10 cellular contexts compared by ENCODE assay signal in the genomic region with DNA sequence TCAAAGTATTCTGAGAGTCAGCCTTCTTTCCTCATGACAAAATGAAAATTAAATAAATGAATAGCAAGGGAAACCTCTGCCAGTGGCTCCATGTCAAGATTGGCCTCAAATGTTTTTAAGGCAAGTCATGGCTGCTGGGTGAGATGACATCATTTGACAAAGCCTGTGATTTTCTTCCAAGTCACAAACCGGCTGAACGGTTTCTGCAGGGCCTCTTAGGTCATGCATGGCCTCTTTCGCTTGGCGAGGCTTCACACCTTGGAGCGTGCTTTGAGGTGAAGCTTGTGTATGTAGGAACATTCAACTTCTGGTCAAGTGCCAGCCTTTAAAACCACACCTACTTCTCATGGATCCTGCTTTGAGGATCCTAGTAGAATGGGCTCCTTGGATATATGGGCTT.
DNase-seq lines count a peak whose midpoint lies in the region; ATAC-seq lines count a peak whose summit lies in the region.
"Had no signal": no experiment of that assay in that cellular context is flagged by ENCODE, and none has a peak within 500 bp of the region (broad histone marks: within the 10 kb centered on the region; RNA-seq: fewer than 3 reads in every experiment).

No MANE protein-coding gene starts in this region.

- DNase-seq in Daoy (ENCODE audit: low read depth) (peak; percentile 54), LHCN-M2 (ENCODE audit: low read depth) (peak; percentile 15), renal cortical epithelial cell (ENCODE audit: low read depth) (peak; percentile 34), SIG-M5 treated with dmso at 0.1 percent for 504 hours (lab: John Stamatoyannopoulos, UW; ENCODE audit: unreplicated experiment) (no peak)
- no peak for DNase-seq in stimulated activated CD4-positive, alpha-beta T cell treated with anti-CD3 and anti-CD28 coated beads, Interleukin-12 subunit alpha, Interleukin-12 subunit beta, amount 100 ng/mL, for 4 hours
- DNase-seq: dorsolateral prefrontal cortex, NCI-H1436, SHP77 treated with DMSO at 0.1 percent for 48 hours had no signal

- ATAC-seq in esophagus mucosa (peak; percentile 94), HG03045 (IDR thresholded peaks at IDR 0.05; ENCODE audit: unreplicated experiment) (no peak)

Comparison
In these comparisons a context has a peak if more than half of its experiments do, and no peak if none do; other contexts are left out.
1. DNase-seq: peak in Daoy (single experiment), LHCN-M2 (single experiment) and renal cortical epithelial cell (single experiment); none in SIG-M5 treated with dmso at 0.1 percent for 504 hours (single experiment) and stimulated activated CD4-positive, alpha-beta T cell treated with anti-CD3 and anti-CD28 coated beads, Interleukin-12 subunit alpha, Interleukin-12 subunit beta, amount 100 ng/mL, for 4 hours (single experiment).